ENCODE assay signal across 8 cellular contexts in the genomic region with DNA sequence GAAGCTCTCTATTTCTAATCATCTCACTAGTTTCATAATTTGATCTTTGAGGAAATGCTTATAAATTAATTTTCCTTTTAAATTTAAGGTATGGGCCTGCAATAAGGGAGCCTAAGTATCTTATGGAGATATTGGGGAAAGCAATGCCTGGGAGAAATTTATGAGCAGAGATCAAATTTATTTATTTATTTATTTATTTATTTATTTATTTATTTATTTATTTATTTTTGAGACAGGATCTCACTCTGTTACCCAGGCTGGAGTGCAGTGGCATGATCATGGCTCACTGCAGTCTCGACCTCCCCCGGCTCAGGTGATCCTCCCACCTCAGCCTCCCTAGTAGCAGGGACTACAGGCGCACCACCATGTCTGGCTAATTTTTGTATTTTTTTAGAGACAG.
DNase-seq lines count a peak whose midpoint lies in the region; ATAC-seq and TF ChIP-seq lines count a peak whose summit lies in the region.
"Not testable (repeated sequence)": the region's sequence is repeated elsewhere in the genome, so short reads cannot be mapped to it uniquely, and the experiment has no call there.

No MANE protein-coding gene starts in this region.

- not testable (repeated sequence) for BruUV-seq in OCI-LY7 (replicated peaks; lab: Mats Ljungman, UMichigan)

- H4K20me1 ChIP-seq in DND-41 (ENCODE audit: insufficient read depth, low read length); OCI-LY7 (ENCODE audit: insufficient read depth, low read length): not testable (repeated sequence)

- not testable (repeated sequence) for H2AFZ ChIP-seq in DND-41 (ENCODE audit: low read depth, low read length); OCI-LY7 (ENCODE audit: low read length)

- not testable (repeated sequence) for H3K27me3 ChIP-seq in DND-41 (ENCODE audit: insufficient read depth, low read length, poor library complexity)

- H3K79me2 ChIP-seq in DND-41 (ENCODE audit: insufficient read depth, low read length): peaks cover 71% of the 10 kb centered on the region
- peaks cover 86% of the 10 kb centered on the region for H3K79me2 ChIP-seq in OCI-LY7 (ENCODE audit: insufficient read depth, low read depth, low read length)

- not testable (repeated sequence) for TF ChIP-seq CTCF in 22Rv1 (IDR thresholded peaks at IDR 0.05); DND-41 (IDR thresholded peaks at IDR 0.05; ENCODE audit: borderline replicate concordance, extremely low read depth, low read length, poor library complexity, severe bottlenecking); OCI-LY7 (conservative IDR thresholded peaks at IDR 0.05; ENCODE audit: low read length); VCaP (conservative IDR thresholded peaks at IDR 0.05)

- H3K9me3 ChIP-seq in DND-41 (ENCODE audit: insufficient read depth, low read length, severe bottlenecking); OCI-LY7 (ENCODE audit: low read length): not testable (repeated sequence)

- H3K36me3 ChIP-seq in DND-41 (ENCODE audit: insufficient read depth, low read length); OCI-LY7 (ENCODE audit: insufficient read depth, low read length): not testable (repeated sequence)

- DNase-seq in DND-41; OCI-LY7 (ENCODE audit: low spot score); effector memory CD8-positive, alpha-beta T cell; memory B cell (ENCODE audit: low spot score in 2 of 2): not testable (repeated sequence)

- not testable (repeated sequence) for H3K9me3 Mint-ChIP-seq in activated naive CD4-positive, alpha-beta T cell treated with anti-CD3 and anti-CD28 coated beads, Interleukin-2, amount 50 U/mL, for 24 hours; effector memory CD8-positive, alpha-beta T cell; memory B cell; stimulated activated memory B cell treated with anti-CD40 and anti-IgM and Interleukin-4, amounts not matched to agents 10 μg/mL and 1 μg/mL and 100 μg/mL, for 72 hours

- POLR2A ChIA-PET in OCI-LY7 (lab: Charles Lee): interaction anchor here (0.6 to 2.6 kb wide), 2 partner anchors 10 to 103 kb away, joined by 3 to 24 read pairs; no protein-coding TSS in a partner anchor

- not testable (repeated sequence) for H3K36me3 Mint-ChIP-seq in activated naive CD4-positive, alpha-beta T cell treated with anti-CD3 and anti-CD28 coated beads, Interleukin-2, amount 50 U/mL, for 24 hours; memory B cell; stimulated activated memory B cell treated with anti-CD40 and anti-IgM and Interleukin-4, amounts not matched to agents 10 μg/mL and 1 μg/mL and 100 μg/mL, for 72 hours
- peaks cover 29% of the 10 kb centered on the region for H3K36me3 Mint-ChIP-seq in effector memory CD8-positive, alpha-beta T cell (ENCODE audit: insufficient read depth)

- not testable (repeated sequence) for ATAC-seq in DND-41 (ENCODE audit: insufficient read depth, low read depth); effector memory CD8-positive, alpha-beta T cell (replicated peaks); memory B cell (ENCODE audit: low read depth); stimulated activated memory B cell treated with anti-CD40 and anti-IgM and Interleukin-4, amounts not matched to agents 10 μg/mL and 1 μg/mL and 100 μg/mL, for 72 hours

- H3K27ac ChIP-seq in 22Rv1 (peak overlapping the region; percentile 90; the same call in 1 of the 2 replicates), OCI-LY7 (ENCODE audit: low read depth, low read length, poor library complexity, severe bottlenecking) (peak overlapping the region; percentile 88), VCaP (peak overlapping the region; percentile 100)
- not testable (repeated sequence) for H3K27ac ChIP-seq in DND-41 (ENCODE audit: low read length)

- H3K4me3 ChIP-seq in DND-41 (ENCODE audit: low read depth in 1 of 2, low read length in 2 of 2) (peak overlapping the region in 1 of 2 experiments; percentile 9; a peak in 1 of 4 replicates), OCI-LY7 (ENCODE audit: low read depth, low read length, poor library complexity, severe bottlenecking) (peak overlapping the region; percentile 84)

- peak overlapping the region; percentile 87 for H3K4me2 ChIP-seq in DND-41 (ENCODE audit: insufficient read depth, low read length)
- peak overlapping the region; percentile 97 for H3K4me2 ChIP-seq in OCI-LY7 (ENCODE audit: low read length)

- peaks cover 94% of the 10 kb centered on the region for H3K4me1 ChIP-seq in DND-41 (ENCODE audit: insufficient read depth, low read length)
- H3K4me1 ChIP-seq in OCI-LY7 (ENCODE audit: insufficient read depth, low read length, poor library complexity, severe bottlenecking): peaks cover 58% of the 10 kb centered on the region

- not testable (repeated sequence) for H3K9me2 ChIP-seq in OCI-LY7 (ENCODE audit: insufficient read depth, low read length)

- peak overlapping the region; percentile 92 for H3K4me3 Mint-ChIP-seq in activated naive CD4-positive, alpha-beta T cell treated with anti-CD3 and anti-CD28 coated beads, Interleukin-2, amount 50 U/mL, for 24 hours
- H3K4me3 Mint-ChIP-seq in effector memory CD8-positive, alpha-beta T cell: peak overlapping the region; percentile 96 to 97
- H3K4me3 Mint-ChIP-seq in memory B cell; stimulated activated memory B cell treated with anti-CD40 and anti-IgM and Interleukin-4, amounts not matched to agents 10 μg/mL and 1 μg/mL and 100 μg/mL, for 72 hours: not testable (repeated sequence)

- intact Hi-C loops in OCI-LY7 (cut with micrococcal nuclease; ENCODE audit: unreplicated experiment): loop anchor here (10.0 kb wide), 2 partner anchors 351 to 421 kb away; no protein-coding TSS in a partner anchor

- H3K27me3 Mint-ChIP-seq in activated naive CD4-positive, alpha-beta T cell treated with anti-CD3 and anti-CD28 coated beads, Interleukin-2, amount 50 U/mL, for 24 hours; effector memory CD8-positive, alpha-beta T cell; memory B cell; stimulated activated memory B cell treated with anti-CD40 and anti-IgM and Interleukin-4, amounts not matched to agents 10 μg/mL and 1 μg/mL and 100 μg/mL, for 72 hours: not testable (repeated sequence)

- H3K9ac ChIP-seq in DND-41 (ENCODE audit: low read depth, low read length): peak overlapping the region; percentile 94

- peak overlapping the region; percentile 89 for H3K27ac Mint-ChIP-seq in activated naive CD4-positive, alpha-beta T cell treated with anti-CD3 and anti-CD28 coated beads, Interleukin-2, amount 50 U/mL, for 24 hours
- H3K27ac Mint-ChIP-seq in effector memory CD8-positive, alpha-beta T cell: peak overlapping the region; percentile 71 to 94
- peak overlapping the region; percentile 45 for H3K27ac Mint-ChIP-seq in memory B cell
- H3K27ac Mint-ChIP-seq in stimulated activated memory B cell treated with anti-CD40 and anti-IgM and Interleukin-4, amounts not matched to agents 10 μg/mL and 1 μg/mL and 100 μg/mL, for 72 hours: peak overlapping the region; percentile 17

- H3K4me1 Mint-ChIP-seq in activated naive CD4-positive, alpha-beta T cell treated with anti-CD3 and anti-CD28 coated beads, Interleukin-2, amount 50 U/mL, for 24 hours: peaks cover 77% of the 10 kb centered on the region
- peaks cover 50 to 72% of the 10 kb centered on the region in 2 donors for H3K4me1 Mint-ChIP-seq in effector memory CD8-positive, alpha-beta T cell (ENCODE audit: low read depth in 2 of 2)
- peaks cover 37% of the 10 kb centered on the region for H3K4me1 Mint-ChIP-seq in memory B cell
- H3K4me1 Mint-ChIP-seq in stimulated activated memory B cell treated with anti-CD40 and anti-IgM and Interleukin-4, amounts not matched to agents 10 μg/mL and 1 μg/mL and 100 μg/mL, for 72 hours: peaks cover 65% of the 10 kb centered on the region

- CTCF ChIA-PET in OCI-LY7 (lab: Charles Lee; ENCODE audit: unreplicated experiment): interaction anchor here (0.6 kb wide), 1 partner anchor 46 kb away, joined by 3 read pairs; no protein-coding TSS in a partner anchor

Comparison
In these comparisons a context has a peak if more than half of its experiments do, and no peak if none do; other contexts are left out.
1. H3K27ac Mint-ChIP-seq: peak in every context shown above with its lines; median percentile 89 in activated naive CD4-positive, alpha-beta T cell treated with anti-CD3 and anti-CD28 coated beads, Interleukin-2, amount 50 U/mL, for 24 hours; 82 in effector memory CD8-positive, alpha-beta T cell; 45 in memory B cell; 17 in stimulated activated memory B cell treated with anti-CD40 and anti-IgM and Interleukin-4, amounts not matched to agents 10 μg/mL and 1 μg/mL and 100 μg/mL, for 72 hours.